ENCODE assay signal across 10 cellular contexts in the genomic region with DNA sequence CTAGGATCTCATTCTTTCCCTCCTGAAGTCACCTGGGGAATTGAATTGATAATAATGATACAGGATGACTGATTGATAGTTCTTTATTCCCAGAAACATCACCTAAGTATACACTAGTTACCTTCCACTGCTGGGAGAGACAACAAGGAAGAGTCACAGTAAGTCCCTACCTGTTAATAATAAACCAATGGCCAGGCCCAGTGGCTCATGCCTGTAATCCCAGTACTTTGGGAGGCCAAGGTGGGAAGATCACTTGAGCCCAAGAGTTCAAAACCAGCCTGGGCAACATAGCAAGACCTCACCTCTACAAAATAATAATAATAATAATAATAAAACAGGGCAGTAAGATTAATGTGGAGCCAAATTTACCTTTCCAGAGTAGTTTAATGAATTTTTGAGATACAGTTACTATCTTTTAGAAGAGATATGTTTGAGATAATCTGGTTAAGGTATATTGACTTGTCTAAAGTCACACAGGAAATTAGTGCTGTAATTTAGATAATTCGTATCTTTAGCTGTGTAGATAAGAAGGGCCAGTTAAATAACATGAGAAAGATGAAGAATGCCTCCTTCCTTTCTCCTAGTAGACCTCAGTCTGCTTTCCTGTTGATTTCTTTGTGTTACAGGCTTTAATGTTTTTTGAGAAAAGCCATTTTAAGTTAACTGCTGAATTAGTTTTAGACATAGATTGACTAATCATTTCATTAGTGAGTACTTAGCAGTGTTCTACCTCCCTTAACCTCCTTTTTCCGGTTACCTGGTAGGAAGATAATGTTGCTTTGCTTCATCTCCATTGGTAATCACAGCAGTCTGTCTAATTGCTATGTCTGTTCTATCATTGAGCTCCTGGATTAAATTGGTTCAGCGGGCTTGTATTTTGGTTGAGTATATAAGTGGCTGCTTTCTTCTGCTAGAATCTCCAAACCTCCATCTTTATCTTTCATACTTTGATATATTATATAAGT. TPM values are rescaled to one million over a fixed set of nuclear protein-coding genes. Genes with fewer than 3 reads are reported as not detected.
DNase-seq lines count a peak whose midpoint lies in the region; ATAC-seq and TF ChIP-seq lines count a peak whose summit lies in the region.
"Had no signal": no experiment of that assay in that cellular context is flagged by ENCODE, and none has a peak within 500 bp of the region (broad histone marks: within the 10 kb centered on the region; RNA-seq: fewer than 3 reads in every experiment).

No MANE protein-coding gene starts in this region.

- H3K9ac ChIP-seq in mucosa of rectum (ENCODE audit: low read depth in 1 of 2, low read length in 2 of 2) = no peak overlapping the region

- in situ Hi-C loops in brain microvascular endothelial cell (cut with HindIII; ENCODE audit: low pct_ligation_motif_present, low sequenced_read_pairs) = no loop called here
- in situ Hi-C loops in transverse colon (cut with MboI; ENCODE audit: low pct_ligation_motif_present in 1 of 4, low pct_unique_long_range_greater_than_20kb in 1 of 4, low sequenced_read_pairs in 3 of 4) = no loop called here

- TF ChIP-seq EP300 in transverse colon (IDR thresholded peaks at IDR 0.05; ENCODE audit: low read depth) = no peak

- no peak for TF ChIP-seq CTCF in brain microvascular endothelial cell (IDR thresholded peaks at IDR 0.05; ENCODE audit: low read depth, low read length, missing control alignments)
- no peak for TF ChIP-seq CTCF in transverse colon (IDR thresholded peaks at IDR 0.05)

- no peaks in the 10 kb centered on the region for H3K9me3 Mint-ChIP-seq in activated T-cell treated with anti-CD3 and anti-CD28 coated beads, Interleukin-2, amount 50 U/mL, for 4 hours

- H3K27me3 ChIP-seq in brain microvascular endothelial cell (replicated peaks) (no peaks in the 10 kb centered on the region), mucosa of rectum (ENCODE audit: control insufficient read depth in 2 of 2, insufficient read depth in 2 of 2, low read length in 2 of 2) (no peaks in the 10 kb centered on the region), transverse colon (no peaks in the 10 kb centered on the region)

- ATAC-seq in activated T-cell treated with anti-CD3 and anti-CD28 coated beads, Interleukin-2, amount 50 U/mL, for 4 hours = no peak
- ATAC-seq in HG03097 (IDR thresholded peaks at IDR 0.05; ENCODE audit: low FRiP score, unreplicated experiment) = no peak

- H3K9me3 ChIP-seq in mucosa of rectum (ENCODE audit: control insufficient read depth in 2 of 2, low read length in 2 of 2) (no peaks in the 10 kb centered on the region), transverse colon (no peaks in the 10 kb centered on the region)

- H3K36me3 Mint-ChIP-seq in activated T-cell treated with anti-CD3 and anti-CD28 coated beads, Interleukin-2, amount 50 U/mL, for 4 hours (ENCODE audit: insufficient read depth) = peaks cover 24% of the 10 kb centered on the region

- WGBS in transverse colon (ENCODE audit: low coverage in 1 of 2), 2 donors = 77 to 82% methylated on average over 3 of the region's 3 CpGs

- H3K27me3 Mint-ChIP-seq in activated T-cell treated with anti-CD3 and anti-CD28 coated beads, Interleukin-2, amount 50 U/mL, for 4 hours (ENCODE audit: low read depth) = no peaks in the 10 kb centered on the region

- peaks cover 90% of the 10 kb centered on the region for H3K4me1 Mint-ChIP-seq in activated T-cell treated with anti-CD3 and anti-CD28 coated beads, Interleukin-2, amount 50 U/mL, for 4 hours (ENCODE audit: low read depth)

- intact Hi-C loops in transverse colon (cut with DNase I; ENCODE audit: low total_unique reads) = no loop called here

- peaks cover 9 to 14% of the 10 kb centered on the region in 2 donors for H3K4me1 ChIP-seq in mucosa of rectum (ENCODE audit: control insufficient read depth in 2 of 2, insufficient read depth in 2 of 2, low read length in 2 of 2)
- peaks cover 6 to 74% (median 18%) of the 10 kb centered on the region in 4 donors for H3K4me1 ChIP-seq in transverse colon

- peak overlapping the region; percentile 52 for H3K27ac ChIP-seq in brain microvascular endothelial cell
- peak overlapping the region; percentile 40 to 66 for H3K27ac ChIP-seq in mucosa of rectum (ENCODE audit: low read depth in 2 of 2, low read length in 2 of 2)
- peak overlapping the region; percentile 61 to 90 (median 84) for H3K27ac ChIP-seq in transverse colon

- H3K4me3 Mint-ChIP-seq in activated T-cell treated with anti-CD3 and anti-CD28 coated beads, Interleukin-2, amount 50 U/mL, for 4 hours = peak overlapping the region; percentile 65

- H3K4me3 ChIP-seq in brain microvascular endothelial cell (ENCODE audit: low read depth, low read length) (no peak overlapping the region), mucosa of rectum (ENCODE audit: low read length in 2 of 2) (no peak overlapping the region), transverse colon (no peak overlapping the region)

- H3K36me3 ChIP-seq in brain microvascular endothelial cell (replicated peaks) (no peaks in the 10 kb centered on the region), mucosa of rectum (ENCODE audit: control insufficient read depth in 2 of 2, insufficient read depth in 2 of 2, low read length in 2 of 2) (no peaks in the 10 kb centered on the region), transverse colon (no peaks in the 10 kb centered on the region)

- no peak for TF ChIP-seq POLR2A in transverse colon (IDR thresholded peaks at IDR 0.05)

- no peak for DNase-seq in activated T-cell treated with anti-CD3 and anti-CD28 coated beads, Interleukin-2, amount 50 U/mL, for 4 hours
- DNase-seq in activated T-cell treated with anti-CD3 and anti-CD28 coated beads, Interleukin-2, amount 50 U/mL, for 48 hours = no peak
- DNase-seq in brain microvascular endothelial cell = no peak
- DNase-seq in transverse colon = no peak
- DNase-seq in NCI-H748 treated with DMSO at 0.1 percent for 48 hours (lab: John Stamatoyannopoulos, UW) = no peak
- no peak for DNase-seq in hepatic stellate cell (ENCODE audit: low spot score)
- DNase-seq: KBM-7, NCI-H187 had no signal

RNA-seq across cellular contexts. Expression of a gene that starts 22.0 kb away (rescaled TPM):
- 100 to 1,000 TPM; 128 to 153 (median 142) TPM for total RNA-seq in activated T-cell treated with anti-CD3 and anti-CD28 coated beads, Interleukin-2, amount 50 U/mL, for 4 hours
- 10 to 100 TPM; 20.1 to 47.0 (median 33.8) TPM for total RNA-seq in transverse colon

RNA-seq across cellular contexts. Expression of a gene that starts 54.8 kb away (rescaled TPM):
- 10 to 100 TPM in 1 of 3 donors, 1 to 10 TPM in 2; 8.0 to 10.1 (median 9.6) TPM for total RNA-seq in activated T-cell treated with anti-CD3 and anti-CD28 coated beads, Interleukin-2, amount 50 U/mL, for 4 hours
- 1 to 10 TPM in 1 of 4 donors, under 1 TPM in 1, not detected in 2; 0.68 to 1.9 TPM for total RNA-seq in transverse colon
